ENCODE assay signal across 21 cellular contexts in the genomic region with DNA sequence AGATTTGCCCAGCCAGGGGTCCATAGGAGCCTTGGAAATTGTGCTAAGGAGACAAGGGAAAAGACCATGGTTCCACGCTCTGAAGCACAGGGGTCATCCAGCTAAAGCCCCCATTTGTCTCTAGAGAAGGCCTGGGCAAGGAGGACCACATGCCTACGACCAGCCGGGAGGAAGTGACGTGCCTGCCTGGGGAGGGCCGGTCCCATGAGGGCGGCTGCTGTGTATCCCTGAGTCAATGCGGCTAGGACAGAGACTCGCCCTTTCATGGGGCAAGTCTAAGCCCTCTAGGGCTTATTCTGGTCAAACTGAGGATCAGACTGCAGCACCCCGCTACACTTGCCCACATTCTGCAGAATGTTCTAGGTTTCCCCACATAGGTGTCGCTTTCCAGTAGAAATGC.
"Had no signal": no experiment of that assay in that cellular context is flagged by ENCODE, and none has a peak within 500 bp of the region (broad histone marks: within the 10 kb centered on the region; RNA-seq: fewer than 3 reads in every experiment).

No MANE protein-coding gene starts in this region.

- H3K9me3 ChIP-seq: right lobe of liver, thoracic aorta, upper lobe of left lung had no signal

- H3K4me3 ChIP-seq: coronary artery, right lobe of liver, thoracic aorta, upper lobe of left lung had no signal

- H3K27ac ChIP-seq: right lobe of liver, thoracic aorta had no signal

- H3K36me3 ChIP-seq: right lobe of liver, thoracic aorta, upper lobe of left lung had no signal

- H3K27me3 ChIP-seq: right lobe of liver, upper lobe of left lung had no signal

- DNase-seq: activated B cell treated with CpG ODN at 0.5 μM for 24 hours; activated CD4-positive, alpha-beta T cell treated with anti-CD3 and anti-CD28 coated beads, Interleukin-2, amount 50 U/mL, for 1 hour; activated CD8-positive, alpha-beta T cell treated with anti-CD3 and anti-CD28 coated beads for 36 hours; activated naive CD4-positive, alpha-beta T cell; activated T-cell treated with anti-CD3 and anti-CD28 coated beads for 4 hours; activated T-cell treated with anti-CD3 and anti-CD28 coated beads, Interleukin-2, amount 50 U/mL, for 72 hours; anterior cingulate cortex; cerebellar nuclear complex; foreskin fibroblast; hippocampal formation; kidney; left colon; naive thymus-derived CD8-positive, alpha-beta T cell; stimulated activated CD4-positive, alpha-beta T cell treated with anti-CD3 and anti-CD28 coated beads, Interleukin-12 subunit alpha, Interleukin-12 subunit beta, amount 100 ng/mL, for 4 hours; stimulated activated CD4-positive, alpha-beta T cell treated with anti-CD3 and anti-CD28 coated beads, Interleukin-4, amount 100 ng/mL, for 1 hour; stimulated activated naive CD8-positive, alpha-beta T cell treated with anti-CD3 and anti-CD28 coated beads, Interleukin-15, Interleukin-2, amounts not matched to agents 100 U/mL and 50 U/mL, for 24 hours; T-cell had no signal

- H3K4me1 ChIP-seq: right lobe of liver had no signal
